19 cellular contexts compared by ENCODE assay signal in genomic region chr1:67860776-67861175, GRCh38.
"Had no signal": no experiment of that assay in that cellular context is flagged by ENCODE, and none has a peak within 500 bp of the region (broad histone marks: within the 10 kb centered on the region; RNA-seq: fewer than 3 reads in every experiment).

No MANE protein-coding gene starts in this region.

- H3K9me3 Mint-ChIP-seq: natural killer cell treated with Interleukin-12 subunit alpha and Interleukin-12 subunit beta and Interleukin-15 and Interleukin-18, amount 100 ng/mL, for 72 hours; stimulated activated effector memory CD8-positive, alpha-beta T cell treated with anti-CD3 and anti-CD28 coated beads, Interleukin-12 subunit alpha, Interleukin-12 subunit beta, amount 100 ng/mL, for 72 hours; type B pancreatic cell had no signal

- H3K27me3 ChIP-seq: right atrium auricular region, stomach, thyroid gland had no signal

- DNase-seq: cerebellar nuclear complex; cortex of kidney; head of caudate nucleus; mesendoderm; midbrain; nucleus accumbens; stimulated activated CD4-positive, alpha-beta T cell treated with anti-CD3 and anti-CD28 coated beads, Interleukin-2, amount 100 ng/mL, for 24 hours; stimulated activated CD4-positive, alpha-beta T cell treated with anti-CD3 and anti-CD28 coated beads, Interleukin-4, amount 100 ng/mL, for 24 hours; stimulated activated naive CD4-positive, alpha-beta T cell treated with Interleukin-2 at 50 U/mL for 16 hours; stomach; thyroid gland had no signal

- H3K27ac ChIP-seq: prostate gland, right atrium auricular region, stomach, thyroid gland had no signal

- H3K4me1 Mint-ChIP-seq: stimulated activated effector memory CD8-positive, alpha-beta T cell treated with anti-CD3 and anti-CD28 coated beads, Interleukin-12 subunit alpha, Interleukin-12 subunit beta, amount 100 ng/mL, for 72 hours had no signal

- H3K36me3 ChIP-seq: prostate gland, right atrium auricular region, stomach, thyroid gland had no signal

- H3K27ac Mint-ChIP-seq: natural killer cell treated with Interleukin-12 subunit alpha and Interleukin-12 subunit beta and Interleukin-15 and Interleukin-18, amount 100 ng/mL, for 72 hours; stimulated activated effector memory CD8-positive, alpha-beta T cell treated with anti-CD3 and anti-CD28 coated beads, Interleukin-12 subunit alpha, Interleukin-12 subunit beta, amount 100 ng/mL, for 72 hours; type B pancreatic cell had no signal

- H3K4me3 Mint-ChIP-seq: natural killer cell treated with Interleukin-12 subunit alpha and Interleukin-12 subunit beta and Interleukin-15 and Interleukin-18, amount 100 ng/mL, for 72 hours; stimulated activated effector memory CD8-positive, alpha-beta T cell treated with anti-CD3 and anti-CD28 coated beads, Interleukin-12 subunit alpha, Interleukin-12 subunit beta, amount 100 ng/mL, for 72 hours; type B pancreatic cell had no signal

- H3K9me3 ChIP-seq: prostate gland, right atrium auricular region, stomach, thyroid gland had no signal

- H3K4me3 ChIP-seq: lung, prostate gland, right atrium auricular region, stomach, thyroid gland had no signal

- ATAC-seq: left lobe of liver; natural killer cell treated with Interleukin-12 subunit alpha and Interleukin-12 subunit beta and Interleukin-15 and Interleukin-18, amount 100 ng/mL, for 72 hours; sciatic nerve; stimulated activated effector memory CD8-positive, alpha-beta T cell treated with anti-CD3 and anti-CD28 coated beads, Interleukin-12 subunit alpha, Interleukin-12 subunit beta, amount 100 ng/mL, for 72 hours had no signal

- H3K36me3 Mint-ChIP-seq: natural killer cell treated with Interleukin-12 subunit alpha and Interleukin-12 subunit beta and Interleukin-15 and Interleukin-18, amount 100 ng/mL, for 72 hours; stimulated activated effector memory CD8-positive, alpha-beta T cell treated with anti-CD3 and anti-CD28 coated beads, Interleukin-12 subunit alpha, Interleukin-12 subunit beta, amount 100 ng/mL, for 72 hours; type B pancreatic cell had no signal

- H3K4me1 ChIP-seq: prostate gland, stomach, thyroid gland had no signal
